In the genomic region with DNA sequence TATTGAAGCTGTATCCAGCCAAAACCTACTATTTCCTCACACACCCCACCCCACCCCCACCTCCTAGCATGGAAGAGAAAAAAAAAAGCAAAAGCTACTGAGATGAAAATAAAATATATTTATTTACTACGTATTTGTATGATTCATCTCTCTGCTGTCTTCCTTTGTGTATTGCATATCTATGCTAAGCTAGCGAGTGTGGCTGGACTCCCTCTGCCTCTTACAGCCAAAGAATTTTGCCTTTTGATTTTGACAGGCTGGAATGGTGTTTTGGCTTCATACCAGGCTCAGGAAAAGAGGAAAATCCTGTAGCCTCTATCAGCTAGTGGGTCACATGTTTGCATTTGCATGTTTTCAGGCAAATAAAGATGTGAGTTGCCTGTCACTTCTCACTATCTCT, we compare ENCODE assay signal across 11 cellular contexts. TPM values are rescaled to one million over a fixed set of nuclear protein-coding genes. Genes with fewer than 3 reads are reported as not detected.
DNase-seq lines count a peak whose midpoint lies in the region; FAIRE-seq and TF ChIP-seq lines count a peak whose summit lies in the region.
"Had no signal": no experiment of that assay in that cellular context is flagged by ENCODE, and none has a peak within 500 bp of the region (broad histone marks: within the 10 kb centered on the region; RNA-seq: fewer than 3 reads in every experiment).

No MANE protein-coding gene starts in this region.

- peak overlapping the region; percentile 27 for H3K9ac ChIP-seq in astrocyte (ENCODE audit: low read length)

- H3K4me1 ChIP-seq in astrocyte (ENCODE audit: insufficient read depth, low read length), result peaks cover 24% of the 10 kb centered on the region
- H3K4me1 ChIP-seq: BE2C had no signal

- no peaks in the 10 kb centered on the region for H3K27me3 ChIP-seq in astrocyte (ENCODE audit: insufficient read depth, low read length)
- H3K27me3 ChIP-seq: BE2C had no signal

- no peaks in the 10 kb centered on the region for H3K9me3 ChIP-seq in astrocyte (ENCODE audit: insufficient read depth, low read depth, low read length)
- H3K9me3 ChIP-seq: BE2C had no signal

- H3K4me3 Mint-ChIP-seq in astrocyte (ENCODE audit: unreplicated experiment), result no peak overlapping the region

- TF ChIP-seq CTCF in AG10803 (conservative IDR thresholded peaks at IDR 0.05; ENCODE audit: low read length) (no peak), astrocyte (IDR thresholded peaks at IDR 0.05; ENCODE audit: insufficient read depth, low read depth, low read length) (no peak), fibroblast of villous mesenchyme (IDR thresholded peaks at IDR 0.05; ENCODE audit: insufficient read depth, low read depth, low read length) (no peak)

- H3K36me3 ChIP-seq in astrocyte (ENCODE audit: insufficient read depth, low read length), result no peaks in the 10 kb centered on the region
- H3K36me3 ChIP-seq: BE2C had no signal

- peak overlapping the region; percentile 50 for H3K27ac ChIP-seq in astrocyte (ENCODE audit: low read depth, low read length)

- no peaks in the 10 kb centered on the region for H3K36me3 Mint-ChIP-seq in astrocyte (ENCODE audit: low read depth, unreplicated experiment)

- DNase-seq in AG10803 (ENCODE audit: low read depth) (peak; percentile 86), astrocyte (ENCODE audit: low read depth) (peak; percentile 81), fibroblast of villous mesenchyme (ENCODE audit: low read depth) (peak; percentile 88), pons (ENCODE audit: low spot score) (peak; percentile 19), RKO (ENCODE audit: low spot score) (no peak), SKM-1 (lab: John Stamatoyannopoulos, UW; ENCODE audit: unreplicated experiment) (no peak), anterior cingulate cortex (lab: John Stamatoyannopoulos, UW) (no peak)
- DNase-seq in stimulated activated naive CD4-positive, alpha-beta T cell treated with Interleukin-2 at 50 U/mL for 16 hours (lab: John Stamatoyannopoulos, UW), result no peak
- DNase-seq: BE2C had no signal

- H3K4me3 ChIP-seq in AG10803 (ENCODE audit: low read length) (peak overlapping the region; percentile 23; the same call in 1 of the 2 replicates), astrocyte (ENCODE audit: insufficient read depth, low read depth, low read length) (no peak overlapping the region), fibroblast of villous mesenchyme (ENCODE audit: low read depth, low read length) (peak overlapping the region; percentile 34)

- no peak overlapping the region for H3K27ac Mint-ChIP-seq in astrocyte (ENCODE audit: unreplicated experiment)

- no peak for FAIRE-seq in astrocyte (lab: Jason Lieb, UNC)
- FAIRE-seq: H54 had no signal

- peaks cover 13% of the 10 kb centered on the region for H3K4me1 Mint-ChIP-seq in astrocyte (ENCODE audit: low read depth, unreplicated experiment)

- H4K20me1 ChIP-seq in astrocyte (ENCODE audit: insufficient read depth, low read length), result no peaks in the 10 kb centered on the region

- H3K4me2 ChIP-seq in astrocyte (ENCODE audit: low read length), result peak overlapping the region; percentile 71

- H2AFZ ChIP-seq in astrocyte (ENCODE audit: low read depth, low read length), result no peak overlapping the region

- H3K9me3 Mint-ChIP-seq in astrocyte (ENCODE audit: unreplicated experiment), result no peaks in the 10 kb centered on the region

- no peaks in the 10 kb centered on the region for H3K27me3 Mint-ChIP-seq in astrocyte (ENCODE audit: low read depth, unreplicated experiment)

- H3K79me2 ChIP-seq in astrocyte (ENCODE audit: insufficient read depth, low read length), result peaks cover 31% of the 10 kb centered on the region

RNA-seq across cellular contexts. Expression of gene ABLIM3, which starts 2.2 kb away (rescaled TPM):
- total RNA-seq in astrocyte (3.9 and 6.4 TPM in 2 replicates), fibroblast of villous mesenchyme (22.2 and 32.8 TPM in 2 replicates)
- total RNA-seq: activated CD8-positive, alpha-beta memory T cell treated with anti-CD3 and anti-CD28 coated beads for 36 hours had no signal

Comparison
In these comparisons a context has a peak if more than half of its experiments do, and no peak if none do; other contexts are left out.
1. DNase-seq: peak in AG10803 (single experiment), astrocyte (single experiment), fibroblast of villous mesenchyme (single experiment) and pons (single experiment); none in RKO (single experiment), SKM-1 (single experiment), stimulated activated naive CD4-positive, alpha-beta T cell treated with Interleukin-2 at 50 U/mL for 16 hours (single experiment) and anterior cingulate cortex (0 of 58).